Comparison of ENCODE assay signal across 32 cellular contexts in the genomic region with DNA sequence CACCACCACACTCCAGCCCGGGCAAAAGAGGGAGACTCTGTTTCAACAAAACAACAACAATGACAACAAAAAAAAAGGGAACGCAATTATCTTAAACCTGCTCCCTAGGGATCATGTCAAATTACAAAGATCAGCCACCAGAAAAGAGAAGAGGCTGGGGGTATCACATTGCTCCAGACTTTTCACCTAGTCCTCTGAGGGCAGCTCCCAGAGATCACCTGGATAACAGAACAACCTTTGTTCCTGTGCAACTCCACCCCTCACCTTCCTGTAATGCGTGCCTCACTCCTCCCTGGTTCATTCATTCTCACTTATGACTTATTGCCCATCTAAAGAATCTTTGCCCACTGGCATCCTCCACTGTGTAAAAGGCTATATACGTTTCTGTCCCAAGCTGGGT. TPM values are rescaled to one million over a fixed set of nuclear protein-coding genes. Genes with fewer than 3 reads are reported as not detected.
"Had no signal": no experiment of that assay in that cellular context is flagged by ENCODE, and none has a peak within 500 bp of the region (broad histone marks: within the 10 kb centered on the region; RNA-seq: fewer than 3 reads in every experiment).

No MANE protein-coding gene starts in this region.

- H3K4me3 ChIP-seq: ascending aorta, cardiac muscle cell, coronary artery, dorsolateral prefrontal cortex, gastroesophageal sphincter, hepatocyte, pancreas, psoas muscle, suprapubic skin, tibial artery had no signal

- H3K4me3 Mint-ChIP-seq: activated naive CD4-positive, alpha-beta T cell treated with anti-CD3 and anti-CD28 coated beads for 36 hours; activated naive CD8-positive, alpha-beta T cell treated with anti-CD3 and anti-CD28 coated beads for 36 hours; brain; naive thymus-derived CD8-positive, alpha-beta T cell; neural crest cell; stimulated activated naive B cell treated with anti-CD40 and anti-IgM and Interleukin-4, amounts not matched to agents 10 μg/mL and 1 μg/mL and 100 μg/mL, for 72 hours had no signal

- H3K9me3 ChIP-seq: ascending aorta, pancreas, psoas muscle, tibial artery had no signal

- H3K36me3 ChIP-seq: ascending aorta, cardiac muscle cell, gastroesophageal sphincter, pancreas, suprapubic skin, tibial artery, WERI-Rb-1 had no signal

- H3K27me3 ChIP-seq: ascending aorta, cardiac muscle cell, dorsolateral prefrontal cortex, hepatocyte, pancreas had no signal

- H3K27ac Mint-ChIP-seq: activated naive CD4-positive, alpha-beta T cell treated with anti-CD3 and anti-CD28 coated beads for 36 hours; activated naive CD8-positive, alpha-beta T cell treated with anti-CD3 and anti-CD28 coated beads for 36 hours; brain; stimulated activated naive B cell treated with anti-CD40 and anti-IgM and Interleukin-4, amounts not matched to agents 10 μg/mL and 1 μg/mL and 100 μg/mL, for 72 hours had no signal

- H3K4me1 ChIP-seq: ascending aorta, pancreas, psoas muscle, suprapubic skin had no signal

- H3K27ac ChIP-seq: ascending aorta, cardiac muscle cell, coronary artery, dorsolateral prefrontal cortex, gastroesophageal sphincter, hepatocyte, pancreas, psoas muscle, suprapubic skin, tibial artery, WERI-Rb-1 had no signal

- H3K36me3 Mint-ChIP-seq: activated naive CD8-positive, alpha-beta T cell treated with anti-CD3 and anti-CD28 coated beads for 36 hours; brain; naive thymus-derived CD8-positive, alpha-beta T cell; stimulated activated naive B cell treated with anti-CD40 and anti-IgM and Interleukin-4, amounts not matched to agents 10 μg/mL and 1 μg/mL and 100 μg/mL, for 72 hours had no signal

- DNase-seq: activated CD4-positive, alpha-beta T cell treated with anti-CD3 and anti-CD28 coated beads for 48 hours; activated CD4-positive, alpha-beta T cell treated with anti-CD3 and anti-CD28 coated beads, Interleukin-2, amount 50 U/mL, for 48 hours; activated CD8-positive, alpha-beta memory T cell treated with anti-CD3 and anti-CD28 coated beads for 24 hours; activated effector memory CD4-positive, alpha-beta T cell treated with Interleukin-2 at 50 U/mL for 16 hours; activated naive CD4-positive, alpha-beta T cell treated with anti-CD3 and anti-CD28 coated beads for 36 hours; activated naive CD8-positive, alpha-beta T cell treated with anti-CD3 and anti-CD28 coated beads for 36 hours; cerebellar nuclear complex; dorsolateral prefrontal cortex; effector memory CD4-positive, alpha-beta T cell; erythroblast; islet precursor cell; left ventricle myocardium superior; mammary epithelial cell; naive thymus-derived CD8-positive, alpha-beta T cell; nucleus accumbens; pancreas; psoas muscle; stimulated activated CD4-positive, alpha-beta T cell treated with anti-CD3 and anti-CD28 coated beads, Interleukin-15, amount 100 ng/mL, for 24 hours; stimulated activated CD4-positive, alpha-beta T cell treated with anti-CD3 and anti-CD28 coated beads, Interleukin-2, amount 100 ng/mL, for 24 hours; stimulated activated naive B cell treated with anti-CD40 and anti-IgM and Interleukin-4, amounts not matched to agents 10 μg/mL and 1 μg/mL and 100 μg/mL, for 72 hours; T1000; tibial artery; WERI-Rb-1 had no signal

- H3K9me3 Mint-ChIP-seq: activated naive CD4-positive, alpha-beta T cell treated with anti-CD3 and anti-CD28 coated beads for 36 hours; brain; naive thymus-derived CD8-positive, alpha-beta T cell; stimulated activated naive B cell treated with anti-CD40 and anti-IgM and Interleukin-4, amounts not matched to agents 10 μg/mL and 1 μg/mL and 100 μg/mL, for 72 hours had no signal

- ATAC-seq: activated CD4-positive, CD25-positive, alpha-beta regulatory T cell treated with anti-CD3 and anti-CD28 coated beads, Interleukin-2, amount 50 U/mL, for 24 hours; gastroesophageal sphincter; left ventricle myocardium superior; naive thymus-derived CD8-positive, alpha-beta T cell; pancreas; psoas muscle; stimulated activated naive B cell treated with anti-CD40 and anti-IgM and Interleukin-4, amounts not matched to agents 10 μg/mL and 1 μg/mL and 100 μg/mL, for 72 hours had no signal

RNA-seq across cellular contexts. Expression of a gene that starts 31.8 kb away (rescaled TPM):
- total RNA-seq: activated naive CD4-positive, alpha-beta T cell treated with anti-CD3 and anti-CD28 coated beads for 36 hours; ascending aorta; left ventricle myocardium superior; naive thymus-derived CD8-positive, alpha-beta T cell; neural crest cell; psoas muscle had no signal
- polyA plus RNA-seq: mammary epithelial cell had no signal
